ENCODE assay signal across 29 cellular contexts in genomic region chr5:76736679-76737078, GRCh38. TPM values are rescaled to one million over a fixed set of nuclear protein-coding genes. Genes with fewer than 3 reads are reported as not detected.
DNase-seq lines count a peak whose midpoint lies in the region; ATAC-seq and TF ChIP-seq lines count a peak whose summit lies in the region.
"Had no signal": no experiment of that assay in that cellular context is flagged by ENCODE, and none has a peak within 500 bp of the region (broad histone marks: within the 10 kb centered on the region; RNA-seq: fewer than 3 reads in every experiment).

No MANE protein-coding gene starts in this region.

- no peak overlapping the region for H4K91ac ChIP-seq in IMR-90 (ENCODE audit: insufficient read depth, low read depth, low read length)

- H3K4me3 ChIP-seq in IMR-90 (ENCODE audit: insufficient read depth, low read depth, low read length), result no peak overlapping the region
- H3K4me3 ChIP-seq in brain microvascular endothelial cell (ENCODE audit: low read depth, low read length), result no peak overlapping the region
- H3K4me3 ChIP-seq: ovary, skin epidermis, thoracic aorta, vagina had no signal

- dilution Hi-C loops in IMR-90 (cut with HindIII; ENCODE audit: low sequenced_read_pairs, unreplicated experiment), result no loop called here

- no peak for TF ChIP-seq RAD21 in IMR-90 (IDR thresholded peaks at IDR 0.05; ENCODE audit: low read length)

- H4K8ac ChIP-seq in IMR-90 (ENCODE audit: low read depth in 2 of 2, low read length in 2 of 2), result peak overlapping the region in 1 of 2 experiments; percentile 23; a peak in 1 of 4 replicates

- peaks cover 7% of the 10 kb centered on the region for H3K4me1 ChIP-seq in IMR-90 (ENCODE audit: control insufficient read depth, insufficient read depth, low read length)
- H3K4me1 ChIP-seq: vagina had no signal

- TF ChIP-seq CTCF in IMR-90 (conservative IDR thresholded peaks at IDR 0.05; ENCODE audit: low read depth, low read length) (no peak), brain microvascular endothelial cell (IDR thresholded peaks at IDR 0.05; ENCODE audit: low read depth, low read length, missing control alignments) (no peak)

- H3K9me3 ChIP-seq in IMR-90 (ENCODE audit: control insufficient read depth, insufficient read depth, low read length), result no peaks in the 10 kb centered on the region; the same call in 1 of the 2 replicates
- H3K9me3 ChIP-seq: ovary, thoracic aorta, vagina had no signal

- no TSS peak for BruUV-seq in IMR-90 (replicated peaks; lab: Mats Ljungman, UMichigan)

- no peak overlapping the region for H3K14ac ChIP-seq in IMR-90 (replicated peaks; ENCODE audit: low read depth, low read length)

- POLR2A ChIA-PET in IMR-90 (lab: Charles Lee; ENCODE audit: unreplicated experiment), result interaction anchor here (0.7 kb wide), 2 partner anchors 121 to 1210 kb away, joined by 3 to 4 read pairs; no protein-coding TSS in a partner anchor
- POLR2A ChIA-PET in activated CD8-positive, alpha-beta T cell treated with anti-CD3 and anti-CD28 coated beads, Interleukin-2, amount 10 ng/mL, durations not matched to agents 7 days and 5 days (lab: Charles Lee), result interaction anchor here (0.6 to 0.7 kb wide), 2 partner anchors 18 to 1986 kb away, joined by 3 to 4 read pairs; no protein-coding TSS in a partner anchor

- peak overlapping the region; percentile 1 for H2BK5ac ChIP-seq in IMR-90 (ENCODE audit: low read depth, low read length, poor library complexity, severe bottlenecking)

- DNase-seq in T-helper 2 cell treated with Interferon-gamma antibody and Interleukin-4, amounts not matched to agents 5 μg/mL and 100 μg/mL, for 36 hours (ENCODE audit: low spot score), result no peak
- DNase-seq in T-helper 2 cell, result no peak
- no peak for DNase-seq in IMR-90
- DNase-seq in activated CD8-positive, alpha-beta T cell treated with anti-CD3 and anti-CD28 coated beads, Interleukin-2, amount 10 ng/mL, durations not matched to agents 7 days and 5 days, result no peak
- no peak for DNase-seq in natural killer cell treated with Interleukin-12 subunit alpha and Interleukin-12 subunit beta and Interleukin-15 and Interleukin-18, amount 100 ng/mL, for 72 hours (ENCODE audit: low spot score)
- DNase-seq in brain microvascular endothelial cell, result no peak
- DNase-seq in NCI-H1417 (lab: John Stamatoyannopoulos, UW), result no peak
- no peak for DNase-seq in activated CD8-positive, alpha-beta memory T cell treated with anti-CD3 and anti-CD28 coated beads for 24 hours
- DNase-seq: activated CD4-positive, alpha-beta T cell treated with anti-CD3 and anti-CD28 coated beads for 48 hours; activated naive CD8-positive, alpha-beta T cell treated with anti-CD3 and anti-CD28 coated beads for 36 hours; anterior cingulate cortex; DND-41; GF-D8; GOT3; HFFc6; hypothalamus; left cardiac atrium; mammary epithelial cell; NCI-H1092 treated with DMSO at 0.1 percent for 48 hours; NCI-H187 treated with DMSO at 0.1 percent for 48 hours; NCI-H2171; NCI-H510A; ovary; stimulated activated naive CD4-positive, alpha-beta T cell treated with Interleukin-2 at 50 U/mL for 16 hours had no signal

- H3K56ac ChIP-seq in IMR-90 (ENCODE audit: extremely low read depth, insufficient read depth, low read length), result no peak overlapping the region

- H2BK120ac ChIP-seq in IMR-90 (ENCODE audit: low read depth, low read length), result no peak overlapping the region

- H3K27ac Mint-ChIP-seq in T-helper 2 cell treated with Interferon-gamma antibody and Interleukin-4, amounts not matched to agents 5 μg/mL and 100 μg/mL, for 36 hours, result no peak overlapping the region
- H3K27ac Mint-ChIP-seq in activated CD8-positive, alpha-beta T cell treated with anti-CD3 and anti-CD28 coated beads, Interleukin-2, amount 10 ng/mL, durations not matched to agents 7 days and 5 days, result peak overlapping the region; percentile 71
- H3K27ac Mint-ChIP-seq in natural killer cell treated with Interleukin-12 subunit alpha and Interleukin-12 subunit beta and Interleukin-15 and Interleukin-18, amount 100 ng/mL, for 72 hours, result peak overlapping the region; percentile 88
- H3K27ac Mint-ChIP-seq: CD14-positive monocyte, IgD-negative memory B cell had no signal

- H4K5ac ChIP-seq in IMR-90 (ENCODE audit: low read depth, low read length), result no peak overlapping the region

- H2BK20ac ChIP-seq in IMR-90 (ENCODE audit: low read depth, low read length), result no peak overlapping the region

- H2BK15ac ChIP-seq in IMR-90 (ENCODE audit: low read depth, low read length), result no peak overlapping the region

- H2AK9ac ChIP-seq in IMR-90 (replicated peaks; ENCODE audit: low read depth, low read length, poor library complexity), result no peak overlapping the region

- no peaks in the 10 kb centered on the region for H3K27me3 Mint-ChIP-seq in T-helper 2 cell treated with Interferon-gamma antibody and Interleukin-4, amounts not matched to agents 5 μg/mL and 100 μg/mL, for 36 hours (ENCODE audit: low read depth)
- peaks cover 3% of the 10 kb centered on the region for H3K27me3 Mint-ChIP-seq in activated CD8-positive, alpha-beta T cell treated with anti-CD3 and anti-CD28 coated beads, Interleukin-2, amount 10 ng/mL, durations not matched to agents 7 days and 5 days (ENCODE audit: low read depth)
- H3K27me3 Mint-ChIP-seq in natural killer cell treated with Interleukin-12 subunit alpha and Interleukin-12 subunit beta and Interleukin-15 and Interleukin-18, amount 100 ng/mL, for 72 hours, result no peaks in the 10 kb centered on the region
- H3K27me3 Mint-ChIP-seq: activated naive CD8-positive, alpha-beta T cell treated with anti-CD3 and anti-CD28 coated beads for 36 hours had no signal

- peaks cover 19% of the 10 kb centered on the region for H3K9me1 ChIP-seq in IMR-90 (ENCODE audit: insufficient read depth, low read length)

- H3K36me3 ChIP-seq in IMR-90 (ENCODE audit: control insufficient read depth, insufficient read depth, low read length), result peaks cover 21% of the 10 kb centered on the region
- peaks cover 13% of the 10 kb centered on the region for H3K36me3 ChIP-seq in brain microvascular endothelial cell (replicated peaks)
- H3K36me3 ChIP-seq: ovary, vagina had no signal

- H3K27me3 ChIP-seq in IMR-90 (ENCODE audit: control insufficient read depth, insufficient read depth, low read length), result no peaks in the 10 kb centered on the region
- no peaks in the 10 kb centered on the region for H3K27me3 ChIP-seq in brain microvascular endothelial cell (replicated peaks)
- H3K27me3 ChIP-seq: ovary, vagina had no signal

- H3K4ac ChIP-seq in IMR-90 (ENCODE audit: low read depth, low read length), result no peak overlapping the region

- in situ Hi-C loops in IMR-90 (cut with MboI; ENCODE audit: low sequenced_read_pairs) (no loop called here), brain microvascular endothelial cell (cut with HindIII; ENCODE audit: low pct_ligation_motif_present, low sequenced_read_pairs) (no loop called here)

- CTCF ChIA-PET in IMR-90 (lab: Yijun Ruan, JAX), result interaction anchor here (0.9 to 1.4 kb wide), 3 partner anchors 13 to 38 kb away, joined by 3 to 4 read pairs (median 4); no protein-coding TSS in a partner anchor
- CTCF ChIA-PET in activated CD8-positive, alpha-beta T cell treated with anti-CD3 and anti-CD28 coated beads, Interleukin-2, amount 10 ng/mL, durations not matched to agents 7 days and 5 days (lab: Charles Lee), result interaction anchor here (0.6 to 8.1 kb wide), 7 partner anchors 11 to 493 kb away, joined by 3 to 78 read pairs (median 4); partner anchors contain the start of gene F2R

- H3K4me1 Mint-ChIP-seq in T-helper 2 cell treated with Interferon-gamma antibody and Interleukin-4, amounts not matched to agents 5 μg/mL and 100 μg/mL, for 36 hours (ENCODE audit: low read depth), result peaks cover 37% of the 10 kb centered on the region
- peaks cover 60% of the 10 kb centered on the region for H3K4me1 Mint-ChIP-seq in activated CD8-positive, alpha-beta T cell treated with anti-CD3 and anti-CD28 coated beads, Interleukin-2, amount 10 ng/mL, durations not matched to agents 7 days and 5 days (ENCODE audit: low read depth)
- H3K4me1 Mint-ChIP-seq in natural killer cell treated with Interleukin-12 subunit alpha and Interleukin-12 subunit beta and Interleukin-15 and Interleukin-18, amount 100 ng/mL, for 72 hours (ENCODE audit: low read depth in 2 of 2), result peaks cover 60 to 82% of the 10 kb centered on the region in 2 donors

- H3K27ac ChIP-seq in IMR-90 (ENCODE audit: insufficient read depth, low read length) (no peak overlapping the region), brain microvascular endothelial cell (no peak overlapping the region)
- H3K27ac ChIP-seq: ovary, thoracic aorta, vagina had no signal

- H3K4me2 ChIP-seq in IMR-90 (ENCODE audit: low read depth, low read length), result no peak overlapping the region

- peaks cover 19 to 37% of the 10 kb centered on the region in 2 experiments for H3K79me1 ChIP-seq in IMR-90 (ENCODE audit: low read depth in 1 of 2, low read length in 2 of 2)

- no peak overlapping the region for H2AFZ ChIP-seq in IMR-90 (replicated peaks; ENCODE audit: low read length, poor library complexity)

- H3K36me3 Mint-ChIP-seq in T-helper 2 cell treated with Interferon-gamma antibody and Interleukin-4, amounts not matched to agents 5 μg/mL and 100 μg/mL, for 36 hours (ENCODE audit: low read depth), result peaks cover 10% of the 10 kb centered on the region
- peaks cover 11% of the 10 kb centered on the region for H3K36me3 Mint-ChIP-seq in activated CD8-positive, alpha-beta T cell treated with anti-CD3 and anti-CD28 coated beads, Interleukin-2, amount 10 ng/mL, durations not matched to agents 7 days and 5 days (ENCODE audit: low read depth)
- peaks cover 7% of the 10 kb centered on the region for H3K36me3 Mint-ChIP-seq in natural killer cell treated with Interleukin-12 subunit alpha and Interleukin-12 subunit beta and Interleukin-15 and Interleukin-18, amount 100 ng/mL, for 72 hours
- H3K36me3 Mint-ChIP-seq: activated naive CD8-positive, alpha-beta T cell treated with anti-CD3 and anti-CD28 coated beads for 36 hours; CD14-positive monocyte had no signal

- no peak overlapping the region for H3K23ac ChIP-seq in IMR-90 (ENCODE audit: low read depth, low read length)

- no peaks in the 10 kb centered on the region for H3K9me3 Mint-ChIP-seq in T-helper 2 cell treated with Interferon-gamma antibody and Interleukin-4, amounts not matched to agents 5 μg/mL and 100 μg/mL, for 36 hours
- no peaks in the 10 kb centered on the region for H3K9me3 Mint-ChIP-seq in activated CD8-positive, alpha-beta T cell treated with anti-CD3 and anti-CD28 coated beads, Interleukin-2, amount 10 ng/mL, durations not matched to agents 7 days and 5 days (ENCODE audit: insufficient read depth)
- no peaks in the 10 kb centered on the region for H3K9me3 Mint-ChIP-seq in natural killer cell treated with Interleukin-12 subunit alpha and Interleukin-12 subunit beta and Interleukin-15 and Interleukin-18, amount 100 ng/mL, for 72 hours
- H3K9me3 Mint-ChIP-seq: activated naive CD8-positive, alpha-beta T cell treated with anti-CD3 and anti-CD28 coated beads for 36 hours; HFFc6; IgD-negative memory B cell had no signal

- no peak for TF ChIP-seq POLR2A in IMR-90 (IDR thresholded peaks at IDR 0.05; ENCODE audit: low read depth, low read length)

- no peak overlapping the region for H3K9ac ChIP-seq in IMR-90 (ENCODE audit: low read depth, low read length)

- no peak for ATAC-seq in IMR-90 (ENCODE audit: low read depth)
- ATAC-seq in activated CD8-positive, alpha-beta T cell treated with anti-CD3 and anti-CD28 coated beads, Interleukin-2, amount 10 ng/mL, durations not matched to agents 7 days and 5 days, result no peak
- no peak for ATAC-seq in natural killer cell treated with Interleukin-12 subunit alpha and Interleukin-12 subunit beta and Interleukin-15 and Interleukin-18, amount 100 ng/mL, for 72 hours
- ATAC-seq: left cardiac atrium had no signal

- intact Hi-C loops in IMR-90 (cut with micrococcal nuclease), result no loop called here

- H3K18ac ChIP-seq in IMR-90 (ENCODE audit: low read depth, low read length), result no peak overlapping the region

- peak overlapping the region; percentile 59 for H3K4me3 Mint-ChIP-seq in T-helper 2 cell treated with Interferon-gamma antibody and Interleukin-4, amounts not matched to agents 5 μg/mL and 100 μg/mL, for 36 hours
- peak overlapping the region; percentile 34 for H3K4me3 Mint-ChIP-seq in activated CD8-positive, alpha-beta T cell treated with anti-CD3 and anti-CD28 coated beads, Interleukin-2, amount 10 ng/mL, durations not matched to agents 7 days and 5 days
- H3K4me3 Mint-ChIP-seq in natural killer cell treated with Interleukin-12 subunit alpha and Interleukin-12 subunit beta and Interleukin-15 and Interleukin-18, amount 100 ng/mL, for 72 hours, result peak overlapping the region; percentile 81
- H3K4me3 Mint-ChIP-seq: CD14-positive monocyte, HFFc6 had no signal

- no peak overlapping the region for H2AK5ac ChIP-seq in IMR-90 (ENCODE audit: low read depth, low read length)

- WGBS in IMR-90 (ENCODE audit: extremely low coverage in 2 of 2, insufficient read length in 1 of 2), 2 experiments, result 100% methylated on average over 1 of the region's 5 CpGs; no CpG with 5 or more reads in 1 of the 2 experiments

- peaks cover 12% of the 10 kb centered on the region; the same call in 1 of the 2 replicates for H4K20me1 ChIP-seq in IMR-90 (ENCODE audit: insufficient read depth, low read length)

RNA-seq across cellular contexts. Expression of gene F2R, which starts 20.8 kb away (rescaled TPM):
- 85.7 and 96.7 TPM in 2 replicates for total RNA-seq in IMR-90 (2012; rRNA removed)
- 135 and 147 TPM in 2 replicates for polyA plus RNA-seq in IMR-90 (2012; rRNA removed)
- polyA plus RNA-seq in IMR-90 (2012; cell fraction: cytosol; rRNA removed), result 76.8 and 100 TPM in 2 replicates
- 17.8 and 49.6 TPM in 2 replicates for polyA plus RNA-seq in IMR-90 (2012; cell fraction: nucleus; rRNA removed; ENCODE audit: low replicate concordance)
- total RNA-seq in activated CD8-positive, alpha-beta T cell treated with anti-CD3 and anti-CD28 coated beads, Interleukin-2, amount 10 ng/mL, durations not matched to agents 7 days and 5 days, result 1 to 10 TPM; 7.5 to 7.9 TPM
- total RNA-seq in natural killer cell treated with Interleukin-12 subunit alpha and Interleukin-12 subunit beta and Interleukin-15 and Interleukin-18, amount 100 ng/mL, for 72 hours, result 10 to 100 TPM in 1 of 2 donors, 1 to 10 TPM in 1; 8.1 to 23.7 TPM
